Comparison of ENCODE assay signal across 19 cellular contexts in the genomic region with DNA sequence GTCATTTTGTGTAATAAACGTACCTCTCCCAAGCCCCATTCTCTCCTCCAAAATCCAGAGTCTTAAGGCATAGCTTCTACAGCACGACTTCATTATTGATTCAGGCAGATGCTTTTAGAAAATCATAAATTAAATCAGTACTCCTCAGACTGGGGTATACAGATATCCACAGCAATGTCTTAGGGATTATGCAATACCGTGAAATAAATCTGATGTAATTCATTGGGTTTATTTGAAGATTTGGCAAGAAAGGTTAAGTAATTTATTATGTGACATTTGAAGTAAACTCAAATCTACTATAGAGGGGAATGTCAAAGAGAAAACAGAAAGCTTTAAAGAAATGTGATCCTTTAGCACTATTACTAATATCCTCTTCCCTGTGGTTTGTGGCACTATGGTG.
"Had no signal": no experiment of that assay in that cellular context is flagged by ENCODE, and none has a peak within 500 bp of the region (broad histone marks: within the 10 kb centered on the region; RNA-seq: fewer than 3 reads in every experiment).

No MANE protein-coding gene starts in this region.

- H3K4me1 ChIP-seq: left lung, right atrium auricular region, SJSA1, testis had no signal

- H3K27ac Mint-ChIP-seq: activated CD4-positive, alpha-beta T cell treated with anti-CD3 and anti-CD28 coated beads, Interleukin-2, amount 10 ng/mL, durations not matched to agents 7 days and 5 days; activated naive CD8-positive, alpha-beta T cell treated with anti-CD3 and anti-CD28 coated beads for 36 hours; activated T-helper 1 cell treated with anti-CD3 and anti-CD28 coated beads, Interleukin-12 subunit alpha, Interleukin-12 subunit beta, Interleukin-2, Interleukin-4 antibody, amounts not matched to agents 30 ng/mL and 10 ng/mL and 1 ng/mL, durations not matched to agents 14 hours and 24 hours and 36 hours; endodermal cell; memory B cell; naive thymus-derived CD4-positive, alpha-beta T cell; stimulated activated naive CD8-positive, alpha-beta T cell treated with anti-CD3 and anti-CD28 coated beads, Interleukin-15, amount 100 ng/mL, for 72 hours had no signal

- H3K36me3 ChIP-seq: left lung, neutrophil, right atrium auricular region, SJSA1 had no signal

- H3K4me1 Mint-ChIP-seq: activated CD4-positive, alpha-beta T cell treated with anti-CD3 and anti-CD28 coated beads, Interleukin-2, amount 10 ng/mL, durations not matched to agents 7 days and 5 days; activated naive CD8-positive, alpha-beta T cell treated with anti-CD3 and anti-CD28 coated beads for 36 hours; endodermal cell; memory B cell; naive thymus-derived CD4-positive, alpha-beta T cell; stimulated activated naive CD8-positive, alpha-beta T cell treated with anti-CD3 and anti-CD28 coated beads, Interleukin-15, amount 100 ng/mL, for 72 hours had no signal

- H3K9me3 Mint-ChIP-seq: activated CD4-positive, alpha-beta T cell treated with anti-CD3 and anti-CD28 coated beads, Interleukin-2, amount 10 ng/mL, durations not matched to agents 7 days and 5 days; activated T-helper 1 cell treated with anti-CD3 and anti-CD28 coated beads, Interleukin-12 subunit alpha, Interleukin-12 subunit beta, Interleukin-2, Interleukin-4 antibody, amounts not matched to agents 30 ng/mL and 10 ng/mL and 1 ng/mL, durations not matched to agents 14 hours and 24 hours and 36 hours; endodermal cell had no signal

- ATAC-seq: left lung; mucosa of descending colon; naive thymus-derived CD4-positive, alpha-beta T cell; stimulated activated naive CD8-positive, alpha-beta T cell treated with anti-CD3 and anti-CD28 coated beads, Interleukin-15, amount 100 ng/mL, for 72 hours had no signal

- H3K4me3 Mint-ChIP-seq: activated CD4-positive, alpha-beta T cell treated with anti-CD3 and anti-CD28 coated beads, Interleukin-2, amount 10 ng/mL, durations not matched to agents 7 days and 5 days; activated naive CD8-positive, alpha-beta T cell treated with anti-CD3 and anti-CD28 coated beads for 36 hours; activated T-helper 1 cell treated with anti-CD3 and anti-CD28 coated beads, Interleukin-12 subunit alpha, Interleukin-12 subunit beta, Interleukin-2, Interleukin-4 antibody, amounts not matched to agents 30 ng/mL and 10 ng/mL and 1 ng/mL, durations not matched to agents 14 hours and 24 hours and 36 hours; endodermal cell; memory B cell; naive thymus-derived CD4-positive, alpha-beta T cell; stimulated activated naive CD8-positive, alpha-beta T cell treated with anti-CD3 and anti-CD28 coated beads, Interleukin-15, amount 100 ng/mL, for 72 hours had no signal

- DNase-seq: activated CD4-positive, alpha-beta T cell treated with anti-CD3 and anti-CD28 coated beads, Interleukin-2, amount 10 ng/mL, durations not matched to agents 7 days and 5 days; activated naive CD8-positive, alpha-beta T cell treated with anti-CD3 and anti-CD28 coated beads for 36 hours; aorta; dorsolateral prefrontal cortex; endodermal cell; erythroblast; left lung; mucosa of descending colon; naive thymus-derived CD4-positive, alpha-beta T cell; posterior cingulate gyrus; stimulated activated naive CD8-positive, alpha-beta T cell treated with anti-CD3 and anti-CD28 coated beads, Interleukin-15, amount 100 ng/mL, for 72 hours; testis had no signal

- H3K27me3 Mint-ChIP-seq: activated CD4-positive, alpha-beta T cell treated with anti-CD3 and anti-CD28 coated beads, Interleukin-2, amount 10 ng/mL, durations not matched to agents 7 days and 5 days; activated naive CD8-positive, alpha-beta T cell treated with anti-CD3 and anti-CD28 coated beads for 36 hours; memory B cell; naive thymus-derived CD4-positive, alpha-beta T cell; stimulated activated naive CD8-positive, alpha-beta T cell treated with anti-CD3 and anti-CD28 coated beads, Interleukin-15, amount 100 ng/mL, for 72 hours had no signal

- H3K27ac ChIP-seq: dorsolateral prefrontal cortex, left lung, neutrophil, right atrium auricular region, SJSA1 had no signal

- H3K27me3 ChIP-seq: dorsolateral prefrontal cortex, left lung, neutrophil, right atrium auricular region, SJSA1, testis had no signal

- H3K9me3 ChIP-seq: left lung, mucosa of descending colon, neutrophil, right atrium auricular region, SJSA1, testis had no signal

- H3K36me3 Mint-ChIP-seq: activated naive CD8-positive, alpha-beta T cell treated with anti-CD3 and anti-CD28 coated beads for 36 hours; memory B cell; naive thymus-derived CD4-positive, alpha-beta T cell had no signal

- H3K4me3 ChIP-seq: dorsolateral prefrontal cortex, left lung, mucosa of descending colon, right atrium auricular region, SJSA1, testis had no signal

- FAIRE-seq: bronchial epithelial cell, islet of Langerhans had no signal
